28 cellular contexts compared by ENCODE assay signal in genomic region chr6:115704028-115704427, GRCh38.
"Had no signal": no experiment of that assay in that cellular context is flagged by ENCODE, and none has a peak within 500 bp of the region (broad histone marks: within the 10 kb centered on the region; RNA-seq: fewer than 3 reads in every experiment).

No MANE protein-coding gene starts in this region.

- H3K36me3 ChIP-seq: neural progenitor cell, neutrophil, pancreas, right lobe of liver, sigmoid colon, suprapubic skin, tibial artery, transverse colon, upper lobe of right lung, uterus had no signal

- H3K4me2 ChIP-seq: neural progenitor cell had no signal

- H3K9ac ChIP-seq: neural progenitor cell had no signal

- H3K4me1 ChIP-seq: neural progenitor cell, pancreas, psoas muscle, sigmoid colon, suprapubic skin, testis, tibial artery, transverse colon, upper lobe of right lung, uterus had no signal

- H3K27ac Mint-ChIP-seq: naive thymus-derived CD4-positive, alpha-beta T cell; nephron; neural progenitor cell; progenitor cell of endocrine pancreas; stimulated activated memory B cell treated with anti-CD40 and anti-IgM and Interleukin-4, amounts not matched to agents 10 μg/mL and 1 μg/mL and 100 μg/mL, for 72 hours; stimulated activated naive CD8-positive, alpha-beta T cell treated with anti-CD3 and anti-CD28 coated beads, Interleukin-15, amount 100 ng/mL, for 72 hours; type B pancreatic cell had no signal

- H2AFZ ChIP-seq: neural progenitor cell had no signal

- H3K4me1 Mint-ChIP-seq: naive thymus-derived CD4-positive, alpha-beta T cell; nephron; neural progenitor cell; stimulated activated memory B cell treated with anti-CD40 and anti-IgM and Interleukin-4, amounts not matched to agents 10 μg/mL and 1 μg/mL and 100 μg/mL, for 72 hours; stimulated activated naive CD8-positive, alpha-beta T cell treated with anti-CD3 and anti-CD28 coated beads, Interleukin-15, amount 100 ng/mL, for 72 hours had no signal

- H3K4me3 Mint-ChIP-seq: naive thymus-derived CD4-positive, alpha-beta T cell; nephron; neural progenitor cell; stimulated activated memory B cell treated with anti-CD40 and anti-IgM and Interleukin-4, amounts not matched to agents 10 μg/mL and 1 μg/mL and 100 μg/mL, for 72 hours; stimulated activated naive CD8-positive, alpha-beta T cell treated with anti-CD3 and anti-CD28 coated beads, Interleukin-15, amount 100 ng/mL, for 72 hours; type B pancreatic cell had no signal

- H3K27me3 ChIP-seq: neural progenitor cell, neutrophil, pancreas, right lobe of liver, sigmoid colon, suprapubic skin, testis, tibial artery, transverse colon, upper lobe of right lung, uterus had no signal

- H3K36me3 Mint-ChIP-seq: naive thymus-derived CD4-positive, alpha-beta T cell; neural progenitor cell; stimulated activated memory B cell treated with anti-CD40 and anti-IgM and Interleukin-4, amounts not matched to agents 10 μg/mL and 1 μg/mL and 100 μg/mL, for 72 hours; type B pancreatic cell had no signal

- ATAC-seq: naive thymus-derived CD4-positive, alpha-beta T cell; pancreas; psoas muscle; right cardiac atrium; stimulated activated memory B cell treated with anti-CD40 and anti-IgM and Interleukin-4, amounts not matched to agents 10 μg/mL and 1 μg/mL and 100 μg/mL, for 72 hours; stimulated activated naive CD8-positive, alpha-beta T cell treated with anti-CD3 and anti-CD28 coated beads, Interleukin-15, amount 100 ng/mL, for 72 hours; stimulated activated naive CD8-positive, alpha-beta T cell treated with anti-CD3 and anti-CD28 coated beads, Interleukin-15, Interleukin-2, amounts not matched to agents 100 U/mL and 50 U/mL, for 24 hours; upper lobe of right lung had no signal

- H3K9me3 Mint-ChIP-seq: type B pancreatic cell had no signal

- DNase-seq: naive thymus-derived CD4-positive, alpha-beta T cell; nucleus accumbens; psoas muscle; right cardiac atrium; sigmoid colon; small intestine; stimulated activated CD4-positive, alpha-beta T cell treated with anti-CD3 and anti-CD28 coated beads, Interleukin-15, amount 100 ng/mL, for 24 hours; stimulated activated CD4-positive, alpha-beta T cell treated with anti-CD3 and anti-CD28 coated beads, Interleukin-2, amount 100 ng/mL, for 24 hours; stimulated activated CD4-positive, alpha-beta T cell treated with anti-CD3 and anti-CD28 coated beads, Interleukin-2, amount 100 ng/mL, for 48 hours; stimulated activated CD4-positive, alpha-beta T cell treated with anti-CD3 and anti-CD28 coated beads, Interleukin-4, amount 100 ng/mL, for 24 hours; stimulated activated naive CD4-positive, alpha-beta T cell; stimulated activated naive CD8-positive, alpha-beta T cell treated with anti-CD3 and anti-CD28 coated beads, Interleukin-15, amount 100 ng/mL, for 72 hours; stimulated activated naive CD8-positive, alpha-beta T cell treated with anti-CD3 and anti-CD28 coated beads, Interleukin-15, Interleukin-2, amounts not matched to agents 100 U/mL and 50 U/mL, for 24 hours; substantia nigra; testis; tibial artery; transverse colon; upper lobe of right lung; uterus had no signal

- H3K9me3 ChIP-seq: neutrophil, pancreas, right lobe of liver, testis, transverse colon, upper lobe of right lung, uterus had no signal

- H3K27ac ChIP-seq: neural progenitor cell, neutrophil, pancreas, psoas muscle, right lobe of liver, sigmoid colon, suprapubic skin, testis, tibial artery, transverse colon, upper lobe of right lung, uterus had no signal

- H3K4me3 ChIP-seq: neural progenitor cell, pancreas, psoas muscle, right lobe of liver, sigmoid colon, suprapubic skin, testis, tibial artery, transverse colon, upper lobe of right lung, uterus had no signal
